1 cellular context compared by ENCODE assay signal in genomic region chr16:78133919-78134318, GRCh38.
A peak's percentile ranks its signal among the peaks of the same experiment; 100 is the strongest.
TF ChIP-seq lines count a peak whose summit lies in the region.

No MANE protein-coding gene starts in this region.

TF ChIP-seq in HepG2, 621 proteins besides CTCF, POLR2A, EP300 and RAD21 (continued from another document):
- TF ChIP-seq ATF4 (CRISPR knock-in tag; IDR thresholded peaks at IDR 0.05) (0 out of 4 replicates have a peak, but pooled peaks of 1 of the 2 experiments have one; percentile 51), FOXA1 (IDR thresholded peaks at IDR 0.05) (peak; percentile 98), FOXA1 (CRISPR knock-in tag; IDR thresholded peaks at IDR 0.05) (peak; percentile 97), ZNF713 (CRISPR knock-in tag; IDR thresholded peaks at IDR 0.05) (no peak), ZNF12 (CRISPR knock-in tag; IDR thresholded peaks at IDR 0.05) (peak; percentile 52; the same call in 1 of the 2 replicates), ZNF24 (IDR thresholded peaks at IDR 0.05) (0 out of 2 replicates have a peak, but pooled peaks have one; percentile 22), ZSCAN21 (CRISPR knock-in tag; IDR thresholded peaks at IDR 0.05; ENCODE audit: borderline replicate concordance) (no peak), ZNF580 (CRISPR knock-in tag; IDR thresholded peaks at IDR 0.05; ENCODE audit: borderline replicate concordance, low read depth) (0 out of 2 replicates have a peak, but pooled peaks have one; percentile 13), SMC3 (IDR thresholded peaks at IDR 0.05; ENCODE audit: low read length) (0 out of 2 replicates have a peak, but pooled peaks have one; percentile 15), ZNF564 (CRISPR knock-in tag; IDR thresholded peaks at IDR 0.05) (no peak), ZEB1 (IDR thresholded peaks at IDR 0.05; ENCODE audit: insufficient replicate concordance, low read depth) (no peak), KLF13 (CRISPR knock-in tag; IDR thresholded peaks at IDR 0.05) (no peak), CREBL2 (CRISPR knock-in tag; IDR thresholded peaks at IDR 0.05; ENCODE audit: borderline replicate concordance) (no peak), ATF7-NPFF (CRISPR knock-in tag; IDR thresholded peaks at IDR 0.05; ENCODE audit: low read depth) (no peak), DRAP1 (CRISPR knock-in tag; IDR thresholded peaks at IDR 0.05) (no peak), FOXP1 (IDR thresholded peaks at IDR 0.05) (no peak), FOXP1 (CRISPR knock-in tag; IDR thresholded peaks at IDR 0.05) (peak; percentile 71), SAP130 (CRISPR knock-in tag; IDR thresholded peaks at IDR 0.05; ENCODE audit: low read depth) (peak; percentile 88), ZNF644 (CRISPR knock-in tag; IDR thresholded peaks at IDR 0.05; ENCODE audit: low read depth) (no peak), ZNF816 (CRISPR knock-in tag; IDR thresholded peaks at IDR 0.05; ENCODE audit: borderline replicate concordance) (0 out of 2 replicates have a peak, but pooled peaks have one; percentile 63), ZBTB34 (CRISPR knock-in tag; IDR thresholded peaks at IDR 0.05) (peak; percentile 37; the same call in 1 of the 2 replicates), PCBP2 (optimal IDR thresholded peaks at IDR 0.05; ENCODE audit: low read depth, low read length, poor library complexity, severe bottlenecking) (no peak), MED1 (CRISPR knock-in tag; IDR thresholded peaks at IDR 0.05) (peak; percentile 67), RCOR2 (CRISPR knock-in tag; IDR thresholded peaks at IDR 0.05) (0 out of 2 replicates have a peak, but pooled peaks have one; percentile 11), HMG20B (CRISPR knock-in tag; conservative IDR thresholded peaks at IDR 0.05) (no peak), FOXP4 (CRISPR knock-in tag; IDR thresholded peaks at IDR 0.05) (peak; percentile 74), DPF2 (CRISPR knock-in tag; IDR thresholded peaks at IDR 0.05; ENCODE audit: borderline replicate concordance, low read depth) (peak; percentile 86; the same call in 1 of the 2 replicates), MLLT10 (CRISPR knock-in tag; IDR thresholded peaks at IDR 0.05) (no peak), ZBTB21 (CRISPR knock-in tag; IDR thresholded peaks at IDR 0.05) (0 out of 2 replicates have a peak, but pooled peaks have one; percentile 8)
